ENCODE assay signal across 12 cellular contexts in genomic region chr12:65637150-65637549, GRCh38.
"Had no signal": no experiment of that assay in that cellular context is flagged by ENCODE, and none has a peak within 500 bp of the region (broad histone marks: within the 10 kb centered on the region; RNA-seq: fewer than 3 reads in every experiment).

No MANE protein-coding gene starts in this region.

- H3K4me3 ChIP-seq: colonic mucosa, hepatocyte, mucosa of descending colon, skin epidermis had no signal

- H3K27ac ChIP-seq: colonic mucosa, hepatocyte, neutrophil, skin epidermis had no signal

- H2AFZ ChIP-seq: hepatocyte had no signal

- H3K4me1 ChIP-seq: colonic mucosa had no signal

- H3K27me3 ChIP-seq: colonic mucosa, hepatocyte, neutrophil had no signal

- H3K36me3 ChIP-seq: colonic mucosa, neutrophil had no signal

- DNase-seq: colonic mucosa; head of caudate nucleus; mucosa of descending colon; naive thymus-derived CD8-positive, alpha-beta T cell; posterior cingulate gyrus; stimulated activated CD4-positive, alpha-beta T cell treated with anti-CD3 and anti-CD28 coated beads, Interleukin-12 subunit alpha, Interleukin-12 subunit beta, amount 100 ng/mL, for 4 hours; stimulated activated naive CD4-positive, alpha-beta T cell had no signal

- H3K79me2 ChIP-seq: hepatocyte had no signal

- ATAC-seq: mucosa of descending colon; naive thymus-derived CD8-positive, alpha-beta T cell; sciatic nerve had no signal

- H3K9me3 ChIP-seq: colonic mucosa, mucosa of descending colon, neutrophil had no signal

- FAIRE-seq: urothelium cell line had no signal

- H3K4me2 ChIP-seq: hepatocyte had no signal
